8 cellular contexts compared by ENCODE assay signal in genomic region chr3:46846624-46847542, GRCh38. TPM values are rescaled to one million over a fixed set of nuclear protein-coding genes. Genes with fewer than 3 reads are reported as not detected.
DNase-seq lines count a peak whose midpoint lies in the region; ATAC-seq, FAIRE-seq and TF ChIP-seq lines count a peak whose summit lies in the region.

No MANE protein-coding gene starts in this region.

- H3K79me2 ChIP-seq in astrocyte (ENCODE audit: insufficient read depth, low read length) = no peaks in the 10 kb centered on the region

- no peaks in the 10 kb centered on the region for H3K27me3 Mint-ChIP-seq in activated naive CD8-positive, alpha-beta T cell
- H3K27me3 Mint-ChIP-seq in activated naive CD8-positive, alpha-beta T cell treated with anti-CD3 and anti-CD28 coated beads, Interleukin-2, amount 50 U/mL, for 24 hours = no peaks in the 10 kb centered on the region
- H3K27me3 Mint-ChIP-seq in astrocyte (ENCODE audit: low read depth, unreplicated experiment) (peaks cover 14% of the 10 kb centered on the region), type B pancreatic cell (peaks cover 4% of the 10 kb centered on the region)

- H3K9ac ChIP-seq in astrocyte (ENCODE audit: low read length) (peak overlapping the region; percentile 81), mucosa of rectum (ENCODE audit: low read depth in 1 of 2, low read length in 2 of 2) (peak overlapping the region; percentile 61 to 69)

- H3K9me3 ChIP-seq in astrocyte (ENCODE audit: insufficient read depth, low read depth, low read length) (no peaks in the 10 kb centered on the region), mucosa of rectum (ENCODE audit: control insufficient read depth in 2 of 2, low read length in 2 of 2) (no peaks in the 10 kb centered on the region)

- peak overlapping the region; percentile 22 for H3K27ac Mint-ChIP-seq in activated naive CD8-positive, alpha-beta T cell
- no peak overlapping the region for H3K27ac Mint-ChIP-seq in activated naive CD8-positive, alpha-beta T cell treated with anti-CD3 and anti-CD28 coated beads, Interleukin-2, amount 50 U/mL, for 24 hours
- no peak overlapping the region for H3K27ac Mint-ChIP-seq in astrocyte (ENCODE audit: unreplicated experiment)
- H3K27ac Mint-ChIP-seq in type B pancreatic cell = no peak overlapping the region

- H3K4me3 ChIP-seq in astrocyte (ENCODE audit: insufficient read depth, low read depth, low read length) = peak overlapping the region; percentile 50
- peak overlapping the region; percentile 72 to 73 for H3K4me3 ChIP-seq in mucosa of rectum (ENCODE audit: low read length in 2 of 2)

- H3K27ac ChIP-seq in astrocyte (ENCODE audit: low read depth, low read length) (no peak overlapping the region), mucosa of rectum (ENCODE audit: low read depth in 2 of 2, low read length in 2 of 2) (no peak overlapping the region)

- peak overlapping the region; percentile 96 for H2AFZ ChIP-seq in astrocyte (ENCODE audit: low read depth, low read length)

- H4K20me1 ChIP-seq in astrocyte (ENCODE audit: insufficient read depth, low read length) = no peaks in the 10 kb centered on the region

- H3K4me1 ChIP-seq in astrocyte (ENCODE audit: insufficient read depth, low read length) = peaks cover 16% of the 10 kb centered on the region
- peaks cover 5 to 12% of the 10 kb centered on the region in 2 donors for H3K4me1 ChIP-seq in mucosa of rectum (ENCODE audit: control insufficient read depth in 2 of 2, insufficient read depth in 2 of 2, low read length in 2 of 2)

- H3K36me3 Mint-ChIP-seq in activated naive CD8-positive, alpha-beta T cell = peaks cover 1% of the 10 kb centered on the region
- no peaks in the 10 kb centered on the region for H3K36me3 Mint-ChIP-seq in activated naive CD8-positive, alpha-beta T cell treated with anti-CD3 and anti-CD28 coated beads, Interleukin-2, amount 50 U/mL, for 24 hours (ENCODE audit: low read depth)
- H3K36me3 Mint-ChIP-seq in astrocyte (ENCODE audit: low read depth, unreplicated experiment) (no peaks in the 10 kb centered on the region), type B pancreatic cell (peaks cover 4% of the 10 kb centered on the region)

- H3K27me3 ChIP-seq in astrocyte (ENCODE audit: insufficient read depth, low read length) (no peaks in the 10 kb centered on the region), mucosa of rectum (ENCODE audit: control insufficient read depth in 2 of 2, insufficient read depth in 2 of 2, low read length in 2 of 2) (peaks cover 0 to 2% of the 10 kb centered on the region in 2 donors)

- H3K36me3 ChIP-seq in astrocyte (ENCODE audit: insufficient read depth, low read length) = no peaks in the 10 kb centered on the region
- H3K36me3 ChIP-seq in mucosa of rectum (ENCODE audit: control insufficient read depth in 2 of 2, insufficient read depth in 2 of 2, low read length in 2 of 2) = no peaks in the 10 kb centered on the region

- FAIRE-seq in astrocyte (lab: Jason Lieb, UNC) = no peak

- peaks cover 11% of the 10 kb centered on the region for H3K9me3 Mint-ChIP-seq in activated naive CD8-positive, alpha-beta T cell (ENCODE audit: low read depth)
- H3K9me3 Mint-ChIP-seq in activated naive CD8-positive, alpha-beta T cell treated with anti-CD3 and anti-CD28 coated beads, Interleukin-2, amount 50 U/mL, for 24 hours = peaks cover 18% of the 10 kb centered on the region
- H3K9me3 Mint-ChIP-seq in astrocyte (ENCODE audit: unreplicated experiment) = peaks cover 9% of the 10 kb centered on the region
- H3K9me3 Mint-ChIP-seq in type B pancreatic cell = peaks cover 6% of the 10 kb centered on the region

- H3K4me1 Mint-ChIP-seq in activated naive CD8-positive, alpha-beta T cell (ENCODE audit: low read depth) = peaks cover 6% of the 10 kb centered on the region
- peaks cover 7% of the 10 kb centered on the region for H3K4me1 Mint-ChIP-seq in activated naive CD8-positive, alpha-beta T cell treated with anti-CD3 and anti-CD28 coated beads, Interleukin-2, amount 50 U/mL, for 24 hours
- peaks cover 10% of the 10 kb centered on the region for H3K4me1 Mint-ChIP-seq in astrocyte (ENCODE audit: low read depth, unreplicated experiment)
- peaks cover 20% of the 10 kb centered on the region for H3K4me1 Mint-ChIP-seq in type B pancreatic cell (ENCODE audit: unreplicated experiment)

- H3K4me2 ChIP-seq in astrocyte (ENCODE audit: low read length) = peak overlapping the region; percentile 96

- no peak for DNase-seq in activated naive CD8-positive, alpha-beta T cell treated with anti-CD3 and anti-CD28 coated beads, Interleukin-2, amount 50 U/mL, for 24 hours
- DNase-seq in astrocyte (ENCODE audit: low read depth) = no peak
- DNase-seq in type B pancreatic cell (ENCODE audit: extremely low spot score, unreplicated experiment) = peak; percentile 62
- DNase-seq in HPDE6-E6E7 (ENCODE audit: extremely low spot score) = no peak
- no peak for DNase-seq in NCI-H2107 (lab: John Stamatoyannopoulos, UW)
- DNase-seq in AG08396 (ENCODE audit: low spot score) = no peak

- TF ChIP-seq CTCF in astrocyte (IDR thresholded peaks at IDR 0.05; ENCODE audit: insufficient read depth, low read depth, low read length) (no peak), type B pancreatic cell (conservative IDR thresholded peaks at IDR 0.05) (no peak)

- no peak for ATAC-seq in activated naive CD8-positive, alpha-beta T cell treated with anti-CD3 and anti-CD28 coated beads, Interleukin-2, amount 50 U/mL, for 24 hours

- peak overlapping the region; percentile 61 for H3K4me3 Mint-ChIP-seq in activated naive CD8-positive, alpha-beta T cell
- H3K4me3 Mint-ChIP-seq in activated naive CD8-positive, alpha-beta T cell treated with anti-CD3 and anti-CD28 coated beads, Interleukin-2, amount 50 U/mL, for 24 hours = no peak overlapping the region
- H3K4me3 Mint-ChIP-seq in astrocyte (ENCODE audit: unreplicated experiment) (no peak overlapping the region), type B pancreatic cell (peak overlapping the region; percentile 61)

RNA-seq across cellular contexts. Expression of gene MYL3, which starts 16.4 kb away (rescaled TPM):
- total RNA-seq in astrocyte = 0.43 and 0.89 TPM in 2 replicates
- total RNA-seq in type B pancreatic cell (ENCODE audit: low replicate concordance) = 5.4 and 20.8 TPM in 2 replicates

RNA-seq across cellular contexts. Expression of gene PTH1R, which starts 30.6 kb away (rescaled TPM):
- total RNA-seq in astrocyte (4.4 and 5.2 TPM in 2 replicates), type B pancreatic cell (ENCODE audit: low replicate concordance) (63.0 and 83.1 TPM in 2 replicates)

Comparison
In these comparisons a context has a peak if more than half of its experiments do, and no peak if none do; other contexts are left out.
1. H3K4me3 Mint-ChIP-seq: peak in activated naive CD8-positive, alpha-beta T cell (single experiment) and type B pancreatic cell (single experiment); none in activated naive CD8-positive, alpha-beta T cell treated with anti-CD3 and anti-CD28 coated beads, Interleukin-2, amount 50 U/mL, for 24 hours (single experiment) and astrocyte (single experiment).
2. RNA of gene PTH1R, which starts 30.6 kb away (total RNA-seq): 63.0 to 83.1 TPM in type B pancreatic cell; 4.4 to 5.2 TPM in astrocyte; every median in the first group is over 10 times any median in the second.